In genomic region chr1:44835738-44836675, GRCh38 we compare ENCODE assay signal across 8 cellular contexts. TPM values are rescaled to one million over a fixed set of nuclear protein-coding genes. Genes with fewer than 3 reads are reported as not detected.
DNase-seq lines count a peak whose midpoint lies in the region; ATAC-seq and TF ChIP-seq lines count a peak whose summit lies in the region.
"Had no signal": no experiment of that assay in that cellular context is flagged by ENCODE, and none has a peak within 500 bp of the region (broad histone marks: within the 10 kb centered on the region; RNA-seq: fewer than 3 reads in every experiment).

No MANE protein-coding gene starts in this region.

- DNase-seq in GM13977 (ENCODE audit: low spot score) (peak; percentile 86), NCI-H82 (lab: John Stamatoyannopoulos, UW) (peak; percentile 97), dorsolateral prefrontal cortex (peak; percentile 63 to 87 (median 84)), lung microvascular endothelial cell (ENCODE audit: low read depth in 2 of 2) (peak; percentile 87 to 89)
- DNase-seq in activated CD4-positive, alpha-beta T cell treated with anti-CD3 and anti-CD28 coated beads, Interleukin-2, amount 50 U/mL, for 4 hours, result peak; percentile 88 to 90
- peak; percentile 84 for DNase-seq in stimulated activated CD8-positive, alpha-beta memory T cell treated with anti-CD3 and anti-CD28 coated beads, Interleukin-15, amount 100 ng/mL, for 1 hour (ENCODE audit: low read depth)

- H3K4me3 ChIP-seq in dorsolateral prefrontal cortex, result peak overlapping the region in 8 of 59 donors; percentile 3 to 31 (median 21)

- in situ Hi-C loops in GM13977 (cut with MboI; ENCODE audit: low pct_unique_long_range_greater_than_20kb, low sequenced_read_pairs, unreplicated experiment), result loop anchor here (25.0 kb wide), 1 partner anchor 476 kb away; no protein-coding TSS in a partner anchor

- ATAC-seq in HG03521 (IDR thresholded peaks at IDR 0.05; ENCODE audit: unreplicated experiment), result peak; percentile 62

- H3K27ac ChIP-seq in dorsolateral prefrontal cortex, result peak overlapping the region in 5 of 59 donors; percentile 5 to 53 (median 21)

- no peaks in the 10 kb centered on the region for H3K27me3 ChIP-seq in dorsolateral prefrontal cortex

- peak; percentile 84 for TF ChIP-seq CTCF in GM13977 (IDR thresholded peaks at IDR 0.05; ENCODE audit: extremely low read depth, insufficient read depth, missing control alignments)
- peak; percentile 59 to 95 (median 88) for TF ChIP-seq CTCF in dorsolateral prefrontal cortex (IDR thresholded peaks at IDR 0.05 in 54 of 56, conservative IDR thresholded peaks at IDR 0.05 in 2 of 56; ENCODE audit: low read depth in 1 of 56, partially characterized antibody in 56 of 56)

- intact Hi-C loops in dorsolateral prefrontal cortex (cut with DNase I), result loop anchor here (2.0 to 10.0 kb wide), 3 partner anchors 175 to 469 kb away; partner anchors contain the start of genes HECTD3 (in 2 of the 2) and UROD (in 1 of the 2)

RNA-seq across cellular contexts. Expression of gene PTCH2, which starts 7.0 kb away (rescaled TPM):
- total RNA-seq in dorsolateral prefrontal cortex (10 to 100 TPM in 43 of 120 experiments, 1 to 10 TPM in 77; 4.1 to 15.7 (median 9.3) TPM), lung microvascular endothelial cell (under 0.01 TPM in 2 replicates)

RNA-seq across cellular contexts. Expression of gene BTBD19, which starts 27.7 kb away (rescaled TPM):
- total RNA-seq in dorsolateral prefrontal cortex (10 to 100 TPM in 12 of 120 experiments, 1 to 10 TPM in 108; 2.3 to 14.1 (median 6.4) TPM), lung microvascular endothelial cell (4.4 and 6.0 TPM in 2 replicates)

RNA-seq across cellular contexts. Expression of gene DYNLT4, which starts 28.9 kb away (rescaled TPM):
- total RNA-seq in dorsolateral prefrontal cortex (under 1 TPM in 1 of 120 experiments, not detected in 119; 0.79 TPM), lung microvascular endothelial cell (under 0.01 and 0.40 TPM in 2 replicates)
- total RNA-seq: temporal lobe had no signal

RNA-seq across cellular contexts. Expression of gene PLK3, which starts 35.8 kb away (rescaled TPM):
- total RNA-seq in dorsolateral prefrontal cortex, result 10 to 100 TPM in 72 of 120 experiments, 1 to 10 TPM in 48; 3.7 to 23.1 (median 11.1) TPM
- 10.0 and 22.4 TPM in 2 replicates for total RNA-seq in lung microvascular endothelial cell

RNA-seq across cellular contexts. Expression of gene BEST4, which starts 48.0 kb away (rescaled TPM):
- total RNA-seq in dorsolateral prefrontal cortex, result 1 to 10 TPM in 65 of 120 experiments, under 1 TPM in 51, not detected in 4; 0.23 to 2.6 (median 1.1) TPM
- total RNA-seq in lung microvascular endothelial cell, result under 0.01 TPM in 1 of 2 replicates, not detected in the other
